Comparison of ENCODE assay signal across 8 cellular contexts in genomic region chr20:25859649-25860530, GRCh38.
A peak's percentile ranks its signal among the peaks of the same experiment; 100 is the strongest.
DNase-seq lines count a peak whose midpoint lies in the region; ATAC-seq, FAIRE-seq and TF ChIP-seq lines count a peak whose summit lies in the region.

No MANE protein-coding gene starts in this region.

- ATAC-seq in GM18498 (IDR thresholded peaks at IDR 0.05; ENCODE audit: unreplicated experiment) (peak; percentile 68), HG03521 (IDR thresholded peaks at IDR 0.05; ENCODE audit: unreplicated experiment) (no peak), HG03025 (IDR thresholded peaks at IDR 0.05; ENCODE audit: low FRiP score, unreplicated experiment) (no peak)

- no peak overlapping the region for H3K9ac ChIP-seq in kidney (ENCODE audit: low read length in 2 of 2)

- no peak for FAIRE-seq in kidney (lab: Jason Lieb, UNC)

- no peak overlapping the region for H3K27ac ChIP-seq in WERI-Rb-1
- H3K27ac ChIP-seq in breast epithelium = no peak overlapping the region
- H3K27ac ChIP-seq in kidney (ENCODE audit: low read depth in 2 of 2, low read length in 2 of 2) = no peak overlapping the region

- H3K9me3 ChIP-seq in WERI-Rb-1 (ENCODE audit: severe bottlenecking) = no peaks in the 10 kb centered on the region
- H3K9me3 ChIP-seq in breast epithelium = no peaks in the 10 kb centered on the region
- no peaks in the 10 kb centered on the region for H3K9me3 ChIP-seq in kidney (ENCODE audit: control insufficient read depth in 1 of 2, low read length in 2 of 2)

- H3K36me3 ChIP-seq in WERI-Rb-1 (no peaks in the 10 kb centered on the region), breast epithelium (no peaks in the 10 kb centered on the region), kidney (ENCODE audit: control insufficient read depth in 1 of 2, insufficient read depth in 2 of 2, low read length in 2 of 2) (no peaks in the 10 kb centered on the region)

- H3K27me3 ChIP-seq in WERI-Rb-1 (ENCODE audit: insufficient read depth, low read depth, severe bottlenecking) (peaks cover 5% of the 10 kb centered on the region), breast epithelium (no peaks in the 10 kb centered on the region)

- H3K4me3 ChIP-seq in WERI-Rb-1 (ENCODE audit: low read depth, low read length) = peak overlapping the region; percentile 32
- H3K4me3 ChIP-seq in breast epithelium = peak overlapping the region in 2 of 3 donors; percentile 16 to 46
- H3K4me3 ChIP-seq in kidney (ENCODE audit: low read length in 2 of 2) = no peak overlapping the region

- no peak for TF ChIP-seq CTCF in WERI-Rb-1 (IDR thresholded peaks at IDR 0.05; ENCODE audit: low read depth, low read length)
- TF ChIP-seq CTCF in breast epithelium (IDR thresholded peaks at IDR 0.05) = no peak
- no peak for TF ChIP-seq CTCF in kidney (IDR thresholded peaks at IDR 0.05; ENCODE audit: borderline replicate concordance, extremely low read depth, insufficient read depth)

- no peak for TF ChIP-seq POLR2A in breast epithelium (IDR thresholded peaks at IDR 0.05)

- intact Hi-C loops in breast epithelium (cut with DNase I; ENCODE audit: low total_unique reads) = no loop called here
- intact Hi-C loops in kidney (cut with DNase I) = no loop called here

- DNase-seq in NCI-H1092 (lab: John Stamatoyannopoulos, UW) (peak; percentile 73), WERI-Rb-1 (peak; percentile 79), breast epithelium (ENCODE audit: low spot score in 2 of 2) (no peak), kidney (peak; percentile 90)
- peak; percentile 48 to 76 for DNase-seq in stimulated activated CD4-positive, alpha-beta T cell treated with anti-CD3 and anti-CD28 coated beads, Interleukin-1b, Interleukin-23, amount 100 ng/mL, for 4 hours (ENCODE audit: low read depth in 2 of 2)

- peaks cover 5 to 7% of the 10 kb centered on the region in 2 donors for H3K4me1 ChIP-seq in breast epithelium
- peaks cover 5 to 37% of the 10 kb centered on the region in 2 donors for H3K4me1 ChIP-seq in kidney (ENCODE audit: control insufficient read depth in 1 of 2, insufficient read depth in 1 of 2, low read depth in 1 of 2, low read length in 2 of 2)

Comparison
In these comparisons a context has a peak if more than half of its experiments do, and no peak if none do; other contexts are left out.
1. DNase-seq: peak in NCI-H1092 (single experiment), WERI-Rb-1 (single experiment), kidney (single experiment) and stimulated activated CD4-positive, alpha-beta T cell treated with anti-CD3 and anti-CD28 coated beads, Interleukin-1b, Interleukin-23, amount 100 ng/mL, for 4 hours (2 of 2); none in breast epithelium (0 of 2).
2. H3K4me3 ChIP-seq: peak in WERI-Rb-1 (single experiment) and breast epithelium (2 of 3); none in kidney (0 of 2).